In the genomic region with DNA sequence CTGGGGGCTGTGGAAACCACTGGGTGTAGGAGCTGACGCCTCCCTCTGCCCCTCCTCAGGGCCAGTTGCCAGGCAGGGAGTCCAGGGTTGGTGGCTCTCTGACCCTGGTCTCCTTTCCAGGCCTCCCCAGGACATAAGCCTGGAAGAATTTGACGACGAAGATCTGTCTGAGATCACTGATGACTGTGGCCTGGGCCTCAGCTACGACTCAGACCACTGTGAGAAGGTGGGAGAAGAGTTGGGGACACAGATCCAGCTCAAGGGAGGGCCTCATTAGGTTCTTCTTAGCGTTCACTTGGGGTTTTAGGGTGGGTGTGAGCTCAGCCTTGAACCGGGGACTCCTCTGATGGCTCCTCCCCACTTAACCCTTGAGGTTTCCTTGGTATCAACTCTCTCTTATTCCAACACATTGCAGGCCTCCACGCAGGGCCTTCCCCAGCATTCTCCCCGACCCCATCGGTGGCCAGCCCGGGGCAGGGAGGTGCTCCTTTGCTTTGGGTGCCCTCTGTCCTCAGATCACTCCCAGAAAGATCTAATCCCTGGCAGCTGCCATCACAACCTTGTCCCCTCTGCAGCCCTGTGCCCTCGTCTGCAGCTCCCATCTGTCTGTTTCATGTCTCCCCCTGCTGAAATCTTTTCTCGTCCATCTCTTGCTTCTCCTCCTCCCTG, we compare ENCODE assay signal across 15 cellular contexts. TPM values are rescaled to one million over a fixed set of nuclear protein-coding genes. Genes with fewer than 3 reads are reported as not detected.
DNase-seq lines count a peak whose midpoint lies in the region; ATAC-seq and TF ChIP-seq lines count a peak whose summit lies in the region.
"Had no signal": no experiment of that assay in that cellular context is flagged by ENCODE, and none has a peak within 500 bp of the region (broad histone marks: within the 10 kb centered on the region; RNA-seq: fewer than 3 reads in every experiment).

No MANE protein-coding gene starts in this region.

- CTCF ChIA-PET in MCF 10A (lab: Yijun Ruan, JAX): no interaction called here

- ATAC-seq in RWPE2 (ENCODE audit: low read depth) (no peak; the same call in 2 of the 3 replicates), HG03520 (IDR thresholded peaks at IDR 0.05; ENCODE audit: unreplicated experiment) (no peak), GM21381 (IDR thresholded peaks at IDR 0.05; ENCODE audit: unreplicated experiment) (no peak)
- no peak for ATAC-seq in stimulated activated naive B cell treated with anti-CD40 and anti-IgM and Interleukin-4, amounts not matched to agents 10 μg/mL and 1 μg/mL and 100 μg/mL, for 72 hours (replicated peaks)

- TF ChIP-seq POLR2A in breast epithelium (IDR thresholded peaks at IDR 0.05): no peak
- TF ChIP-seq POLR2A in stomach (IDR thresholded peaks at IDR 0.05): no peak

- H3K9ac ChIP-seq in endodermal cell (ENCODE audit: extremely low read depth, low read length, poor library complexity, severe bottlenecking): no peak overlapping the region
- H3K9ac ChIP-seq: BLaER1 treated with 17β-estradiol and CSF1 and Interleukin-3, amounts not matched to agents 10 nM and 100 nM had no signal

- H3K4me1 Mint-ChIP-seq in MCF 10A (ENCODE audit: insufficient read depth, unreplicated experiment): no peaks in the 10 kb centered on the region
- no peaks in the 10 kb centered on the region for H3K4me1 Mint-ChIP-seq in endodermal cell
- H3K4me1 Mint-ChIP-seq in stimulated activated naive B cell treated with anti-CD40 and anti-IgM and Interleukin-4, amounts not matched to agents 10 μg/mL and 1 μg/mL and 100 μg/mL, for 72 hours: peaks cover 11 to 20% of the 10 kb centered on the region in 2 donors

- POLR2A ChIA-PET in MCF 10A (lab: Yijun Ruan, JAX): interaction anchor here (2.6 kb wide), 1 partner anchor 19 kb away, joined by 5 read pairs; no protein-coding TSS in a partner anchor

- H3K9me3 ChIP-seq in breast epithelium (no peaks in the 10 kb centered on the region), RWPE2 (ENCODE audit: severe bottlenecking) (no peaks in the 10 kb centered on the region), endodermal cell (ENCODE audit: control insufficient read depth, low read length) (no peaks in the 10 kb centered on the region), stomach (no peaks in the 10 kb centered on the region)
- H3K9me3 ChIP-seq: spleen had no signal

- H3K27ac Mint-ChIP-seq in MCF 10A (ENCODE audit: low read depth, unreplicated experiment): no peak overlapping the region
- no peak overlapping the region for H3K27ac Mint-ChIP-seq in endodermal cell
- H3K27ac Mint-ChIP-seq in stimulated activated naive B cell treated with anti-CD40 and anti-IgM and Interleukin-4, amounts not matched to agents 10 μg/mL and 1 μg/mL and 100 μg/mL, for 72 hours: peak overlapping the region; percentile 33

- peaks cover 0 to 7% of the 10 kb centered on the region in 2 donors for H3K27me3 ChIP-seq in breast epithelium
- H3K27me3 ChIP-seq in RWPE2 (ENCODE audit: insufficient read depth, poor library complexity, severe bottlenecking): peaks cover 35% of the 10 kb centered on the region
- H3K27me3 ChIP-seq in endodermal cell (ENCODE audit: control insufficient read depth, insufficient read depth, low read length, poor library complexity, severe bottlenecking): peaks cover 91% of the 10 kb centered on the region
- peaks cover 5 to 90% (median 37%) of the 10 kb centered on the region in 3 donors for H3K27me3 ChIP-seq in stomach

- peaks cover 4 to 5% of the 10 kb centered on the region in 2 donors for H3K4me1 ChIP-seq in breast epithelium
- no peaks in the 10 kb centered on the region for H3K4me1 ChIP-seq in RWPE2 (ENCODE audit: insufficient read depth, poor library complexity, severe bottlenecking)
- no peaks in the 10 kb centered on the region for H3K4me1 ChIP-seq in endodermal cell (ENCODE audit: control insufficient read depth, insufficient read depth, low read length)
- H3K4me1 ChIP-seq in stomach: peaks cover 11 to 28% (median 15%) of the 10 kb centered on the region in 4 donors

- H3K27me3 Mint-ChIP-seq in MCF 10A (ENCODE audit: insufficient read depth, unreplicated experiment) (peaks cover 15% of the 10 kb centered on the region), endodermal cell (ENCODE audit: insufficient read depth) (peaks cover 89% of the 10 kb centered on the region)
- peaks cover 61 to 71% of the 10 kb centered on the region in 2 donors for H3K27me3 Mint-ChIP-seq in stimulated activated naive B cell treated with anti-CD40 and anti-IgM and Interleukin-4, amounts not matched to agents 10 μg/mL and 1 μg/mL and 100 μg/mL, for 72 hours

- H3K4me3 Mint-ChIP-seq in MCF 10A (ENCODE audit: unreplicated experiment) (peak overlapping the region; percentile 58), endodermal cell (peak overlapping the region; percentile 46)
- H3K4me3 Mint-ChIP-seq in stimulated activated naive B cell treated with anti-CD40 and anti-IgM and Interleukin-4, amounts not matched to agents 10 μg/mL and 1 μg/mL and 100 μg/mL, for 72 hours: peak overlapping the region; percentile 60 to 64

- H3K27ac ChIP-seq in breast epithelium: no peak overlapping the region
- no peak overlapping the region for H3K27ac ChIP-seq in RWPE2 (ENCODE audit: poor library complexity, severe bottlenecking)
- no peak overlapping the region for H3K27ac ChIP-seq in endodermal cell (ENCODE audit: low read depth, low read length)
- no peak overlapping the region for H3K27ac ChIP-seq in stomach
- H3K27ac ChIP-seq: BLaER1 treated with 17β-estradiol and CSF1 and Interleukin-3, amounts not matched to agents 10 nM and 100 nM; spleen had no signal

- TF ChIP-seq CTCF in MCF 10A (IDR thresholded peaks at IDR 0.05; ENCODE audit: unreplicated experiment): no peak
- no peak for TF ChIP-seq CTCF in breast epithelium (IDR thresholded peaks at IDR 0.05)
- no peak for TF ChIP-seq CTCF in RWPE2 (IDR thresholded peaks at IDR 0.05; ENCODE audit: poor library complexity, severe bottlenecking)
- no peak for TF ChIP-seq CTCF in endodermal cell (conservative IDR thresholded peaks at IDR 0.05)
- TF ChIP-seq CTCF in stomach (IDR thresholded peaks at IDR 0.05): no peak

- 53 to 68% methylated on average over 5 to 12 of the region's 12 CpGs for WGBS in endodermal cell (ENCODE audit: insufficient coverage in 1 of 2, insufficient read length in 1 of 2), 2 experiments
- 50 to 59% (median 51%) methylated on average over 12 of the region's 12 CpGs for WGBS in stomach, 5 donors

- DNase-seq in MCF 10A (ENCODE audit: unreplicated experiment) (no peak), breast epithelium (ENCODE audit: low spot score in 2 of 2) (no peak), RWPE2 (ENCODE audit: low spot score) (peak; percentile 40), endodermal cell (no peak), stomach (no peak)
- DNase-seq in stimulated activated naive B cell treated with anti-CD40 and anti-IgM and Interleukin-4, amounts not matched to agents 10 μg/mL and 1 μg/mL and 100 μg/mL, for 72 hours: no peak
- DNase-seq: GF-D8, IMR-90, NCI-H1436, OCI-M1, T-helper 9 cell had no signal

- no TSS peak for BruUV-seq in MCF 10A (replicated peaks; lab: Mats Ljungman, UMichigan)

- H3K9me3 Mint-ChIP-seq in MCF 10A (ENCODE audit: unreplicated experiment): no peaks in the 10 kb centered on the region
- no peaks in the 10 kb centered on the region for H3K9me3 Mint-ChIP-seq in endodermal cell
- H3K9me3 Mint-ChIP-seq in stimulated activated naive B cell treated with anti-CD40 and anti-IgM and Interleukin-4, amounts not matched to agents 10 μg/mL and 1 μg/mL and 100 μg/mL, for 72 hours: no peaks in the 10 kb centered on the region

- intact Hi-C loops in MCF 10A (cut with micrococcal nuclease): no loop called here
- intact Hi-C loops in breast epithelium (cut with DNase I; ENCODE audit: low total_unique reads): loop anchor here (1.0 kb wide), 1 partner anchor 30 kb away; no protein-coding TSS in a partner anchor
- intact Hi-C loops in stomach (cut with DNase I; ENCODE audit: low total_unique reads): no loop called here

- H3K36me3 ChIP-seq in breast epithelium (no peaks in the 10 kb centered on the region), RWPE2 (ENCODE audit: low read depth) (no peaks in the 10 kb centered on the region), endodermal cell (ENCODE audit: control insufficient read depth, insufficient read depth, low read length) (no peaks in the 10 kb centered on the region), stomach (no peaks in the 10 kb centered on the region)
- H3K36me3 ChIP-seq: BLaER1 treated with 17β-estradiol and CSF1 and Interleukin-3, amounts not matched to agents 10 nM and 100 nM had no signal

- TF ChIP-seq EP300 in stomach (IDR thresholded peaks at IDR 0.05): no peak

- peaks cover 6% of the 10 kb centered on the region for H3K36me3 Mint-ChIP-seq in MCF 10A (ENCODE audit: insufficient read depth, unreplicated experiment)
- H3K36me3 Mint-ChIP-seq in endodermal cell (ENCODE audit: low read depth): no peaks in the 10 kb centered on the region
- peaks cover 12 to 13% of the 10 kb centered on the region in 2 donors for H3K36me3 Mint-ChIP-seq in stimulated activated naive B cell treated with anti-CD40 and anti-IgM and Interleukin-4, amounts not matched to agents 10 μg/mL and 1 μg/mL and 100 μg/mL, for 72 hours

- H3K4me3 ChIP-seq in breast epithelium: peak overlapping the region in 1 of 3 donors; percentile 75
- no peak overlapping the region for H3K4me3 ChIP-seq in RWPE2 (ENCODE audit: severe bottlenecking)
- no peak overlapping the region for H3K4me3 ChIP-seq in endodermal cell (ENCODE audit: low read length)
- peak overlapping the region in 1 of 4 donors; percentile 64 for H3K4me3 ChIP-seq in stomach
- H3K4me3 ChIP-seq: BLaER1 treated with 17β-estradiol and CSF1 and Interleukin-3, amounts not matched to agents 10 nM and 100 nM had no signal

RNA-seq across cellular contexts. Expression of a gene that starts 1.2 kb away (rescaled TPM):
- 1.2 and 2.5 TPM in 2 replicates for total RNA-seq in MCF 10A (2022)
- 1 to 10 TPM; 1.9 to 2.2 (median 2.0) TPM for total RNA-seq in breast epithelium
- total RNA-seq in endodermal cell: 1 to 10 TPM; 1.2 to 1.4 TPM
- polyA plus RNA-seq in endodermal cell (2013, experiment 1 of 2): 8.8 TPM
- 7.0 TPM for polyA plus RNA-seq in endodermal cell (2013, experiment 2 of 2)
- 1 to 10 TPM in 2 of 5 donors, under 1 TPM in 3; 0.43 to 5.8 (median 0.89) TPM for total RNA-seq in stomach
- 1 to 10 TPM in 1 of 3 donors, under 1 TPM in 2; 0.61 to 1.6 (median 0.81) TPM for polyA plus RNA-seq in stomach

RNA-seq across cellular contexts. Expression of a gene that starts 19.2 kb away (rescaled TPM):
- total RNA-seq in MCF 10A (2022) (51.4 and 60.6 TPM in 2 replicates), breast epithelium (10 to 100 TPM; 53.9 to 77.6 (median 71.4) TPM), endodermal cell (100 to 1,000 TPM; 108 TPM), stomach (100 to 1,000 TPM in 2 of 5 donors, 10 to 100 TPM in 3; 31.9 to 283 (median 81.2) TPM)
- 78.8 TPM for polyA plus RNA-seq in endodermal cell (2013, experiment 1 of 2)
- polyA plus RNA-seq in endodermal cell (2013, experiment 2 of 2): 76.5 TPM
- polyA plus RNA-seq in stomach: 100 to 1,000 TPM; 107 to 152 (median 129) TPM

RNA-seq across cellular contexts. Expression of a gene that starts 23.6 kb away (rescaled TPM):
- total RNA-seq in MCF 10A (2022) (52.2 and 57.3 TPM in 2 replicates), breast epithelium (10 to 100 TPM; 13.6 to 40.0 (median 39.4) TPM), endodermal cell (100 to 1,000 TPM in 1 of 2 donors, 10 to 100 TPM in 1; 83.5 to 105 TPM), stomach (100 to 1,000 TPM in 2 of 5 donors, 10 to 100 TPM in 1, 1 to 10 TPM in 2; 6.6 to 164 (median 54.5) TPM)
- 58.2 TPM for polyA plus RNA-seq in endodermal cell (2013, experiment 1 of 2)
- 46.6 TPM for polyA plus RNA-seq in endodermal cell (2013, experiment 2 of 2)
- 10 to 100 TPM in 2 of 3 donors, 1 to 10 TPM in 1; 9.8 to 31.8 (median 10.1) TPM for polyA plus RNA-seq in stomach

RNA-seq across cellular contexts. Expression of a gene that starts 26.1 kb away (rescaled TPM):
- total RNA-seq in MCF 10A (2022) (21.3 and 22.0 TPM in 2 replicates), breast epithelium (10 to 100 TPM; 23.8 to 39.0 (median 36.3) TPM), endodermal cell (10 to 100 TPM; 28.6 to 30.6 TPM), stomach (10 to 100 TPM in 4 of 5 donors, 1 to 10 TPM in 1; 7.7 to 88.1 (median 46.8) TPM)
- polyA plus RNA-seq in endodermal cell (2013, experiment 1 of 2): 26.8 TPM
- polyA plus RNA-seq in endodermal cell (2013, experiment 2 of 2): 23.1 TPM
- polyA plus RNA-seq in stomach: 10 to 100 TPM; 27.0 to 45.7 (median 41.2) TPM

RNA-seq across cellular contexts. Expression of a gene that starts 39.1 kb away (rescaled TPM):
- total RNA-seq in MCF 10A (2022) (0.82 and 1.2 TPM in 2 replicates), breast epithelium (not detected), endodermal cell (under 1 TPM; 0.70 to 0.91 TPM), stomach (not detected)
- not detected for polyA plus RNA-seq in endodermal cell (2013, experiment 1 of 2)
- 0.83 TPM for polyA plus RNA-seq in endodermal cell (2013, experiment 2 of 2)
- 1 to 10 TPM in 1 of 3 donors, under 1 TPM in 1, not detected in 1; 0.80 to 1.9 TPM for polyA plus RNA-seq in stomach
- total RNA-seq: IMR-90 had no signal
- polyA plus RNA-seq: IMR-90 had no signal
